Comparison of ENCODE assay signal across 8 cellular contexts in the genomic region with DNA sequence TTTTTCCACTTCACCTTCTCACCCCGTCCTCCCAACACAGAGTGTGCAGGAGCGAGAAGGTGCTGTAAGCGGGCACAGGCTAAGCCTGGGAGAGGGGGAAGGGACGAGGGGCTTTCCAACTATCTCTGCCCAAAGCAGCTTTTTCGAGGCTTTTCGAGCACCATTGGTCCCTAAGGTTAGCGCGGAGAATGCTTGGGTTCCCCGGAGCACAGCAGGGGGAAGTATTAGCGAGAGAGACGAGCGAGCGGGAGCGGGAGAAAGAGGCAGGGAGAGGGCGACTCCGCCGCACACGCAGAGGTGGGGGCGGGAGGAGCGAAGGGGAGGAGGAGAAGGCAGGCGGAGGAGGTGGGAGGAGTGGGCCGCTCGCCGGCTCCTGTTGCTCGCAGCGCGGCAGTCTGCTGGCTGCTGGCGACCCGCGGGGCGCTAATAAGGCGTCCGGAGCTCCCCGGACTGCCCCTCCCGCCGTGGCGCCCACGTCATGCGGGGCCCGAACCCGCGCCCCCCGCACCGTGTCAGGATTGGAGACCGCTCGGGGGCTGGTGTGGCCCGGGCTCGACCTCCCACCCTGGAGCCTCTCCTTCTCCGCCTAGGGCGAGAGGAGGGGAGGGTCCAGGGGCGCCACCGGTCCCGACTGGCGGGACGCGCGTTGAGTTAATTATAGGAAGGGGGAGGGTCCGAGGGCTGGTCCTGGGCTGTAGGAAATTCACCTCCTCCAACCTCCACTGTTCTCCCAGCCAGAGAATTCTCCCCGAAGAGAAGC. TPM values are rescaled to one million over a fixed set of nuclear protein-coding genes. Genes with fewer than 3 reads are reported as not detected.
DNase-seq lines count a peak whose midpoint lies in the region; ATAC-seq and TF ChIP-seq lines count a peak whose summit lies in the region.

A gene (minus strand): TSS at position 263 of the 760 bp plus-strand sequence. CDS start 459 bp downstream, outside the sequence.

- no peak for TF ChIP-seq CTCF in activated CD8-positive, alpha-beta T cell treated with anti-CD3 and anti-CD28 coated beads for 36 hours (IDR thresholded peaks at IDR 0.05)
- TF ChIP-seq CTCF in fibroblast of the aortic adventitia (IDR thresholded peaks at IDR 0.05; ENCODE audit: insufficient read depth, low read length) = no peak

- peak within 1 kb of the TSS; percentile 62 for H3K4me3 Mint-ChIP-seq in activated CD8-positive, alpha-beta T cell treated with anti-CD3 and anti-CD28 coated beads for 36 hours
- peak within 1 kb of the TSS; percentile 60 to 86 (median 76) for H3K4me3 Mint-ChIP-seq in naive thymus-derived CD4-positive, alpha-beta T cell

- no peaks in the 10 kb centered on the region for H3K9me3 Mint-ChIP-seq in activated CD8-positive, alpha-beta T cell treated with anti-CD3 and anti-CD28 coated beads for 36 hours
- H3K9me3 Mint-ChIP-seq in naive thymus-derived CD4-positive, alpha-beta T cell = peaks cover 0 to 10% (median 0%) of the 10 kb centered on the region in 11 donors

- peaks cover 48% of the 10 kb centered on the region for H3K27me3 Mint-ChIP-seq in activated CD8-positive, alpha-beta T cell treated with anti-CD3 and anti-CD28 coated beads for 36 hours
- peaks cover 48 to 66% (median 63%) of the 10 kb centered on the region in 5 donors for H3K27me3 Mint-ChIP-seq in naive thymus-derived CD4-positive, alpha-beta T cell

- intact Hi-C loops in activated CD8-positive, alpha-beta T cell treated with anti-CD3 and anti-CD28 coated beads for 36 hours (cut with micrococcal nuclease) = no loop called here
- intact Hi-C loops in naive thymus-derived CD4-positive, alpha-beta T cell (cut with micrococcal nuclease) = no loop called here

- H3K27me3 ChIP-seq in naive thymus-derived CD4-positive, alpha-beta T cell (ENCODE audit: control insufficient read depth in 2 of 2, insufficient read depth in 2 of 2, low read length in 2 of 2) = no peaks in the 10 kb centered on the region

- H3K4me1 ChIP-seq in naive thymus-derived CD4-positive, alpha-beta T cell (ENCODE audit: control insufficient read depth in 2 of 2, insufficient read depth in 2 of 2, low read length in 2 of 2) = no peaks in the 10 kb centered on the region

- H3K4me3 ChIP-seq in fibroblast of the aortic adventitia (ENCODE audit: low read depth, low read length) = peak within 1 kb of the TSS; percentile 81
- no peak within 1 kb of the TSS for H3K4me3 ChIP-seq in naive thymus-derived CD4-positive, alpha-beta T cell (ENCODE audit: low read length)

- H3K27ac ChIP-seq in naive thymus-derived CD4-positive, alpha-beta T cell (ENCODE audit: low read depth, low read length) = no peak within 1 kb of the TSS

- POLR2A ChIA-PET in activated CD8-positive, alpha-beta T cell treated with anti-CD3 and anti-CD28 coated beads for 36 hours (lab: Charles Lee) = no interaction called here
- POLR2A ChIA-PET in naive thymus-derived CD4-positive, alpha-beta T cell (lab: Charles Lee) = no interaction called here

- peaks cover 7% of the 10 kb centered on the region for H3K4me1 Mint-ChIP-seq in activated CD8-positive, alpha-beta T cell treated with anti-CD3 and anti-CD28 coated beads for 36 hours (ENCODE audit: low read depth)
- peaks cover 9 to 30% (median 19%) of the 10 kb centered on the region in 7 donors for H3K4me1 Mint-ChIP-seq in naive thymus-derived CD4-positive, alpha-beta T cell

- H3K27ac Mint-ChIP-seq in activated CD8-positive, alpha-beta T cell treated with anti-CD3 and anti-CD28 coated beads for 36 hours = no peak within 1 kb of the TSS
- H3K27ac Mint-ChIP-seq in naive thymus-derived CD4-positive, alpha-beta T cell = peak within 1 kb of the TSS in 1 of 9 donors; percentile 59

- DNase-seq in activated CD8-positive, alpha-beta memory T cell treated with anti-CD3 and anti-CD28 coated beads for 24 hours = peak; percentile 57
- DNase-seq in activated CD8-positive, alpha-beta memory T cell treated with anti-CD3 and anti-CD28 coated beads, Interleukin-2, amount 50 U/mL, for 48 hours = no peak
- peak; percentile 27 for DNase-seq in NCI-H1048 (lab: John Stamatoyannopoulos, UW)
- DNase-seq in activated CD8-positive, alpha-beta T cell treated with anti-CD3 and anti-CD28 coated beads for 36 hours = peak; percentile 3
- peak; percentile 40 for DNase-seq in fibroblast of the aortic adventitia (ENCODE audit: low read depth)
- DNase-seq in naive thymus-derived CD4-positive, alpha-beta T cell = peak in 1 of 9 donors; percentile 2
- DNase-seq in HT-29 (ENCODE audit: low spot score) = no peak
- no peak for DNase-seq in NCI-H446 treated with DMSO at 0.1 percent for 48 hours (lab: John Stamatoyannopoulos, UW)

- CTCF ChIA-PET in activated CD8-positive, alpha-beta T cell treated with anti-CD3 and anti-CD28 coated beads for 36 hours (lab: Charles Lee) = interaction anchor here (0.9 to 1.7 kb wide), 2 partner anchors 11 to 453 kb away, joined by 3 to 6 read pairs; no protein-coding TSS in a partner anchor
- CTCF ChIA-PET in naive thymus-derived CD4-positive, alpha-beta T cell (lab: Charles Lee) = no interaction called here

- no peaks in the 10 kb centered on the region for H3K9me3 ChIP-seq in naive thymus-derived CD4-positive, alpha-beta T cell (ENCODE audit: control insufficient read depth in 2 of 3, low read length in 3 of 3)

- no peaks in the 10 kb centered on the region for H3K36me3 Mint-ChIP-seq in activated CD8-positive, alpha-beta T cell treated with anti-CD3 and anti-CD28 coated beads for 36 hours (ENCODE audit: low read depth)
- H3K36me3 Mint-ChIP-seq in naive thymus-derived CD4-positive, alpha-beta T cell = peaks cover 0 to 5% (median 0%) of the 10 kb centered on the region in 5 donors

- ATAC-seq in activated CD8-positive, alpha-beta T cell treated with anti-CD3 and anti-CD28 coated beads for 36 hours = peak; percentile 47
- peak; percentile 27 for ATAC-seq in naive thymus-derived CD4-positive, alpha-beta T cell

- H3K36me3 ChIP-seq in naive thymus-derived CD4-positive, alpha-beta T cell (ENCODE audit: control insufficient read depth in 2 of 3, insufficient read depth in 3 of 3, low read length in 3 of 3) = no peaks in the 10 kb centered on the region

RNA-seq across cellular contexts. Expression of the gene that starts here (rescaled TPM):
- total RNA-seq in activated CD8-positive, alpha-beta T cell treated with anti-CD3 and anti-CD28 coated beads for 36 hours = not detected
- 5.0 and 20.3 TPM in 2 replicates for total RNA-seq in fibroblast of the aortic adventitia (ENCODE audit: low replicate concordance)
- total RNA-seq in naive thymus-derived CD4-positive, alpha-beta T cell = under 1 TPM in 1 of 5 experiments, not detected in 4; 0.07 TPM
- not detected for polyA plus RNA-seq in naive thymus-derived CD4-positive, alpha-beta T cell
- total RNA-seq in HT-29 (2014; rRNA removed; shearing (Covaris generic)) = not detected in 2 replicates

Comparison
In these comparisons a context has a peak if more than half of its experiments do, and no peak if none do; other contexts are left out.
1. DNase-seq: peak in activated CD8-positive, alpha-beta memory T cell treated with anti-CD3 and anti-CD28 coated beads for 24 hours (single experiment), NCI-H1048 (single experiment) and fibroblast of the aortic adventitia (single experiment); none in activated CD8-positive, alpha-beta memory T cell treated with anti-CD3 and anti-CD28 coated beads, Interleukin-2, amount 50 U/mL, for 48 hours (single experiment), HT-29 (single experiment) and NCI-H446 treated with DMSO at 0.1 percent for 48 hours (single experiment).
2. Peak in DNase-seq and ATAC-seq in activated CD8-positive, alpha-beta T cell treated with anti-CD3 and anti-CD28 coated beads for 36 hours; RNA of the gene not detected or under 1 TPM.
3. Peak in ATAC-seq in naive thymus-derived CD4-positive, alpha-beta T cell; RNA of the gene not detected or under 1 TPM.